ENCODE assay signal across 9 cellular contexts in genomic region chr15:88705769-88706165, GRCh38.
DNase-seq lines count a peak whose midpoint lies in the region; ATAC-seq and TF ChIP-seq lines count a peak whose summit lies in the region.
"Had no signal": no experiment of that assay in that cellular context is flagged by ENCODE, and none has a peak within 500 bp of the region (broad histone marks: within the 10 kb centered on the region; RNA-seq: fewer than 3 reads in every experiment).

No MANE protein-coding gene starts in this region.

- CTCF ChIA-PET in Caco-2 (lab: Charles Lee), result no interaction called here

- H3K27me3 ChIP-seq in Caco-2 (replicated peaks; ENCODE audit: control insufficient read depth, insufficient read depth, low read length) (no peaks in the 10 kb centered on the region; the same call in 1 of the 2 replicates), thyroid gland (no peaks in the 10 kb centered on the region)

- no peaks in the 10 kb centered on the region for H3K9me3 ChIP-seq in Caco-2
- no peaks in the 10 kb centered on the region for H3K9me3 ChIP-seq in mucosa of descending colon
- H3K9me3 ChIP-seq in thyroid gland, result no peaks in the 10 kb centered on the region

- no peak for TF ChIP-seq CTCF in Caco-2 (IDR thresholded peaks at IDR 0.05; ENCODE audit: insufficient read depth in 1 of 2, low read depth in 1 of 2, low read length in 1 of 2, severe bottlenecking in 1 of 2, unreplicated experiment in 1 of 2)
- TF ChIP-seq CTCF in mucosa of descending colon (IDR thresholded peaks at IDR 0.05), result no peak
- no peak for TF ChIP-seq CTCF in thyroid gland (IDR thresholded peaks at IDR 0.05)

- 74% methylated on average over 11 of the region's 11 CpGs for WGBS in thyroid gland, 2 donors

- ATAC-seq in mucosa of descending colon (no peak), GM18909 (IDR thresholded peaks at IDR 0.05; ENCODE audit: poor library complexity, unreplicated experiment) (no peak)

- H3K36me3 ChIP-seq in Caco-2 (ENCODE audit: control insufficient read depth, insufficient read depth, low read length), result no peaks in the 10 kb centered on the region
- H3K36me3 ChIP-seq in mucosa of descending colon (ENCODE audit: low read depth), result no peaks in the 10 kb centered on the region
- no peaks in the 10 kb centered on the region for H3K36me3 ChIP-seq in thyroid gland

- no peak overlapping the region for H3K27ac Mint-ChIP-seq in Caco-2 (ENCODE audit: unreplicated experiment)
- no peak overlapping the region for H3K27ac Mint-ChIP-seq in activated T-helper 1 cell treated with anti-CD3 and anti-CD28 coated beads, Interleukin-12 subunit alpha, Interleukin-12 subunit beta, Interleukin-2, Interleukin-4 antibody, amounts not matched to agents 30 ng/mL and 10 ng/mL and 1 ng/mL, durations not matched to agents 14 hours and 24 hours and 36 hours

- no peaks in the 10 kb centered on the region for H3K9me3 Mint-ChIP-seq in Caco-2 (ENCODE audit: unreplicated experiment)
- no peaks in the 10 kb centered on the region for H3K9me3 Mint-ChIP-seq in activated T-helper 1 cell treated with anti-CD3 and anti-CD28 coated beads, Interleukin-12 subunit alpha, Interleukin-12 subunit beta, Interleukin-2, Interleukin-4 antibody, amounts not matched to agents 30 ng/mL and 10 ng/mL and 1 ng/mL, durations not matched to agents 14 hours and 24 hours and 36 hours

- H3K4me1 ChIP-seq in Caco-2, result no peaks in the 10 kb centered on the region
- peaks cover 2% of the 10 kb centered on the region for H3K4me1 ChIP-seq in mucosa of descending colon (ENCODE audit: low read depth)
- peaks cover 0 to 12% of the 10 kb centered on the region in 2 donors for H3K4me1 ChIP-seq in thyroid gland

- peak overlapping the region; percentile 58 for H3K4me3 Mint-ChIP-seq in Caco-2 (ENCODE audit: unreplicated experiment)
- peak overlapping the region; percentile 10 for H3K4me3 Mint-ChIP-seq in activated T-helper 1 cell treated with anti-CD3 and anti-CD28 coated beads, Interleukin-12 subunit alpha, Interleukin-12 subunit beta, Interleukin-2, Interleukin-4 antibody, amounts not matched to agents 30 ng/mL and 10 ng/mL and 1 ng/mL, durations not matched to agents 14 hours and 24 hours and 36 hours

- H3K27ac ChIP-seq in thyroid gland, result no peak overlapping the region

- DNase-seq in Caco-2 (no peak), skeletal muscle cell (ENCODE audit: low read depth) (no peak), mucosa of descending colon (no peak), ecto neural progenitor cell (ENCODE audit: low spot score) (no peak), thyroid gland (no peak)
- no peak for DNase-seq in activated T-helper 1 cell treated with anti-CD3 and anti-CD28 coated beads, Interleukin-12 subunit alpha, Interleukin-12 subunit beta, Interleukin-2, Interleukin-4 antibody, amounts not matched to agents 30 ng/mL and 10 ng/mL and 1 ng/mL, durations not matched to agents 14 hours and 24 hours and 36 hours (ENCODE audit: low spot score)
- DNase-seq: activated CD4-positive, alpha-beta T cell treated with anti-CD3 and anti-CD28 coated beads for 4 hours had no signal

- H3K36me3 Mint-ChIP-seq in Caco-2 (ENCODE audit: insufficient read depth, unreplicated experiment), result no peaks in the 10 kb centered on the region
- H3K36me3 Mint-ChIP-seq in activated T-helper 1 cell treated with anti-CD3 and anti-CD28 coated beads, Interleukin-12 subunit alpha, Interleukin-12 subunit beta, Interleukin-2, Interleukin-4 antibody, amounts not matched to agents 30 ng/mL and 10 ng/mL and 1 ng/mL, durations not matched to agents 14 hours and 24 hours and 36 hours (ENCODE audit: low read depth), result no peaks in the 10 kb centered on the region

- H3K4me1 Mint-ChIP-seq in Caco-2 (ENCODE audit: low read depth, unreplicated experiment), result no peaks in the 10 kb centered on the region
- H3K4me1 Mint-ChIP-seq in activated T-helper 1 cell treated with anti-CD3 and anti-CD28 coated beads, Interleukin-12 subunit alpha, Interleukin-12 subunit beta, Interleukin-2, Interleukin-4 antibody, amounts not matched to agents 30 ng/mL and 10 ng/mL and 1 ng/mL, durations not matched to agents 14 hours and 24 hours and 36 hours (ENCODE audit: low read depth), result peaks cover 16% of the 10 kb centered on the region

- H3K4me3 ChIP-seq in Caco-2 (ENCODE audit: low read depth, low read length), result no peak overlapping the region
- H3K4me3 ChIP-seq in iPS-11a (ENCODE audit: low read depth, low read length), result peak overlapping the region; percentile 31
- peak overlapping the region; percentile 43 for H3K4me3 ChIP-seq in skeletal muscle cell (ENCODE audit: low read depth, low read length)
- H3K4me3 ChIP-seq in mucosa of descending colon, result no peak overlapping the region
- H3K4me3 ChIP-seq in thyroid gland (replicated peaks in 1 of 3), result peak overlapping the region in 1 of 3 donors; percentile 40

- H3K27me3 Mint-ChIP-seq in Caco-2 (ENCODE audit: insufficient read depth, unreplicated experiment), result peaks cover 29% of the 10 kb centered on the region
- peaks cover 57% of the 10 kb centered on the region for H3K27me3 Mint-ChIP-seq in activated T-helper 1 cell treated with anti-CD3 and anti-CD28 coated beads, Interleukin-12 subunit alpha, Interleukin-12 subunit beta, Interleukin-2, Interleukin-4 antibody, amounts not matched to agents 30 ng/mL and 10 ng/mL and 1 ng/mL, durations not matched to agents 14 hours and 24 hours and 36 hours (ENCODE audit: insufficient read depth)

- TF ChIP-seq POLR2A in thyroid gland (IDR thresholded peaks at IDR 0.05), result no peak

- BruUV-seq in Caco-2 (replicated peaks; lab: Mats Ljungman, UMichigan), result no TSS peak

- POLR2A ChIA-PET in Caco-2 (lab: Charles Lee), result interaction anchor here (0.6 kb wide), 1 partner anchor 387 kb away, joined by 10 read pairs; no protein-coding TSS in a partner anchor

- intact Hi-C loops in Caco-2 (cut with micrococcal nuclease; ENCODE audit: unreplicated experiment), result no loop called here
- intact Hi-C loops in activated T-helper 1 cell treated with anti-CD3 and anti-CD28 coated beads, Interleukin-12 subunit alpha, Interleukin-12 subunit beta, Interleukin-2, Interleukin-4 antibody, amounts not matched to agents 30 ng/mL and 10 ng/mL and 1 ng/mL, durations not matched to agents 14 hours and 24 hours and 36 hours (cut with micrococcal nuclease), result no loop called here
- intact Hi-C loops in mucosa of descending colon (cut with DNase I, micrococcal nuclease), result no loop called here
- intact Hi-C loops in thyroid gland (cut with DNase I), result no loop called here

Comparison
In these comparisons a context has a peak if more than half of its experiments do, and no peak if none do; other contexts are left out.
1. H3K4me3 ChIP-seq: peak in iPS-11a (single experiment) and skeletal muscle cell (single experiment); none in Caco-2 (single experiment) and mucosa of descending colon (single experiment).